ENCODE assay signal across 1 cellular context in genomic region chr7:9210114-9210513, GRCh38.
TF ChIP-seq lines count a peak whose summit lies in the region.

No MANE protein-coding gene starts in this region.

TF ChIP-seq in SK-N-SH treated with all-trans-retinoic acid at 6 μM for 48 hours, 23 proteins besides CTCF, POLR2A, EP300 and RAD21 (continued from another document):
- TF ChIP-seq ISL1 (CRISPR knock-in tag; IDR thresholded peaks at IDR 0.05) = peak; percentile 65
